4 cellular contexts compared by ENCODE assay signal in genomic region chr6:83907623-83908390, GRCh38. TPM values are rescaled to one million over a fixed set of nuclear protein-coding genes. Genes with fewer than 3 reads are reported as not detected.
"Had no signal": no experiment of that assay in that cellular context is flagged by ENCODE, and none has a peak within 500 bp of the region (broad histone marks: within the 10 kb centered on the region; RNA-seq: fewer than 3 reads in every experiment).

No MANE protein-coding gene starts in this region.

RNA-seq across cellular contexts. Expression of gene RIPPLY2, which starts 54.6 kb away (rescaled TPM):
- total RNA-seq: GM23248, H4, HT-29, IMR-90 had no signal
- polyA plus RNA-seq: GM23248 had no signal
